Comparison of ENCODE assay signal across 9 cellular contexts in the genomic region with DNA sequence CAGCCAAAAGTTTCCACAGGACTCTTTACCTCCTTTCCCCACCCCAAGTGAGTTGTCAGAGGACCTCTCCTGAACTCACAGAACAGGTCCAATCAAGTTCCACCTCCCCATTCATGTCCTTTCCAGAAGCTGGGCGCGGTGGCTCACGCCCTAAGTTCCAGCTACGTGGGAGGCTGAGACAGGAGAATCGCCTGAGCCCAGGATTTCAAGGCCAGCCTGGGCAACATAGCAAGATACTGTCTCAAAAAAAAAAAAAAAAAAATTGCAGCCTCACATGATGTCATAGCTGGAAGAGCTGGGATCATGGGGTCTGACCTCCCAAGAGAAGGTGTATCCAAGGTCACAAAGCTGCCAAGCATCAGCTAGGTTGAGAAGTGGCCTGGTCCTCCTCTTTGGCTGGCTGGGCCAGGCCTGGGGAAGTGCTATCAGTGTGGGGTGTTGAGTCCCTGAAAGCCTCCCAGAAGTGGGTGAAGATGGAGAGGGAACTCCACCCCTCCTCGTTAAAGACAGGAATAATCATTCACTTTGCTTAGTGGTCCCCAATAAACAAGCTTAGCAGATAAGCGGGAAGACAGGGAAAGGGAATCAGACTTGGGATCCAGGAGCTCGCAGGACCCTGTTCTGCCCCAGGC. TPM values are rescaled to one million over a fixed set of nuclear protein-coding genes. Genes with fewer than 3 reads are reported as not detected.
DNase-seq lines count a peak whose midpoint lies in the region; ATAC-seq and TF ChIP-seq lines count a peak whose summit lies in the region.
"Had no signal": no experiment of that assay in that cellular context is flagged by ENCODE, and none has a peak within 500 bp of the region (broad histone marks: within the 10 kb centered on the region; RNA-seq: fewer than 3 reads in every experiment).

No MANE protein-coding gene starts in this region.

- peak in 1 of 2 donors; percentile 9 for TF ChIP-seq POLR2A in adrenal gland (IDR thresholded peaks at IDR 0.05)

- H3K9me3 Mint-ChIP-seq in HFFc6: no peaks in the 10 kb centered on the region
- H3K9me3 Mint-ChIP-seq in stimulated activated memory B cell treated with anti-CD40 and anti-IgM and Interleukin-4, amounts not matched to agents 10 μg/mL and 1 μg/mL and 100 μg/mL, for 72 hours: no peaks in the 10 kb centered on the region

- peaks cover 58% of the 10 kb centered on the region for H3K4me1 Mint-ChIP-seq in HFFc6 (ENCODE audit: low read depth)
- H3K4me1 Mint-ChIP-seq in stimulated activated memory B cell treated with anti-CD40 and anti-IgM and Interleukin-4, amounts not matched to agents 10 μg/mL and 1 μg/mL and 100 μg/mL, for 72 hours: peaks cover 22% of the 10 kb centered on the region

- intact Hi-C loops in adrenal gland (cut with DNase I): no loop called here

- peak overlapping the region; percentile 81 for H3K4me3 Mint-ChIP-seq in HFFc6
- no peak overlapping the region for H3K4me3 Mint-ChIP-seq in stimulated activated memory B cell treated with anti-CD40 and anti-IgM and Interleukin-4, amounts not matched to agents 10 μg/mL and 1 μg/mL and 100 μg/mL, for 72 hours

- peaks cover under 1% of the 10 kb centered on the region; the same call in 1 of the 2 replicates for H3K27me3 Mint-ChIP-seq in HFFc6 (ENCODE audit: insufficient read depth)
- no peaks in the 10 kb centered on the region for H3K27me3 Mint-ChIP-seq in stimulated activated memory B cell treated with anti-CD40 and anti-IgM and Interleukin-4, amounts not matched to agents 10 μg/mL and 1 μg/mL and 100 μg/mL, for 72 hours

- no peak for ATAC-seq in stimulated activated memory B cell treated with anti-CD40 and anti-IgM and Interleukin-4, amounts not matched to agents 10 μg/mL and 1 μg/mL and 100 μg/mL, for 72 hours
- no peak for ATAC-seq in GM21825 (IDR thresholded peaks at IDR 0.05; ENCODE audit: unreplicated experiment)

- no peak overlapping the region for H3K9ac ChIP-seq in liver (ENCODE audit: low read depth in 1 of 2, low read length in 2 of 2)

- TF ChIP-seq CTCF in HFFc6 (IDR thresholded peaks at IDR 0.05) (no peak), adrenal gland (IDR thresholded peaks at IDR 0.05) (no peak), liver (IDR thresholded peaks at IDR 0.05; ENCODE audit: low read depth, low read length, missing input control) (no peak)

- no peak for TF ChIP-seq RAD21 in liver (IDR thresholded peaks at IDR 0.05)

- no peaks in the 10 kb centered on the region for H3K9me3 ChIP-seq in adrenal gland (replicated peaks in 1 of 3)
- H3K9me3 ChIP-seq in liver (ENCODE audit: control insufficient read depth in 4 of 4, low read length in 3 of 4): no peaks in the 10 kb centered on the region

- no peaks in the 10 kb centered on the region for H3K27me3 ChIP-seq in adrenal gland
- no peaks in the 10 kb centered on the region for H3K27me3 ChIP-seq in liver (ENCODE audit: control insufficient read depth in 4 of 4, insufficient read depth in 4 of 4, low read length in 3 of 4)

- H3K27ac ChIP-seq in adrenal gland (peak overlapping the region; percentile 80 to 97 (median 94)), liver (ENCODE audit: low read depth in 1 of 2, low read length in 2 of 2) (peak overlapping the region; percentile 27 to 60)

- 51 to 59% (median 57%) methylated on average over 4 to 8 of the region's 8 CpGs for WGBS in adrenal gland, 4 donors
- 82% methylated on average over 8 of the region's 8 CpGs for WGBS in liver

- H3K4me1 ChIP-seq in adrenal gland (replicated peaks in 1 of 2) (peaks cover 17 to 46% of the 10 kb centered on the region in 2 donors), liver (ENCODE audit: control insufficient read depth in 4 of 4, insufficient read depth in 4 of 4, low read length in 3 of 4) (peaks cover 5 to 24% (median 14%) of the 10 kb centered on the region in 4 donors)

- H3K27ac Mint-ChIP-seq in HFFc6: peak overlapping the region; percentile 99
- H3K27ac Mint-ChIP-seq in stimulated activated memory B cell treated with anti-CD40 and anti-IgM and Interleukin-4, amounts not matched to agents 10 μg/mL and 1 μg/mL and 100 μg/mL, for 72 hours: peak overlapping the region; percentile 4

- peak overlapping the region in 1 of 4 donors; percentile 12 for H3K4me3 ChIP-seq in adrenal gland
- no peak overlapping the region for H3K4me3 ChIP-seq in liver (ENCODE audit: low read depth in 1 of 3, low read length in 3 of 3)

- no peak for DNase-seq in HFFc6
- peak in 5 of 7 donors; percentile 53 to 68 (median 60) for DNase-seq in adrenal gland
- DNase-seq in MV-4-11 (lab: John Stamatoyannopoulos, UW): no peak
- DNase-seq in activated gamma-delta T cell (lab: John Stamatoyannopoulos, UW): no peak
- DNase-seq: NK-92 treated with Interleukin-12 subunit alpha and Interleukin-12 subunit beta, amount 100 ng/mL, for 24 hours; nucleus accumbens had no signal

- no peaks in the 10 kb centered on the region for H3K36me3 ChIP-seq in adrenal gland (replicated peaks in 1 of 2)
- H3K36me3 ChIP-seq in liver (ENCODE audit: control insufficient read depth in 4 of 4, insufficient read depth in 3 of 4, low read depth in 1 of 4, low read length in 3 of 4): no peaks in the 10 kb centered on the region

- peaks cover 13% of the 10 kb centered on the region; the same call in 1 of the 2 replicates for H3K36me3 Mint-ChIP-seq in HFFc6 (ENCODE audit: low read depth)
- peaks cover 14% of the 10 kb centered on the region for H3K36me3 Mint-ChIP-seq in stimulated activated memory B cell treated with anti-CD40 and anti-IgM and Interleukin-4, amounts not matched to agents 10 μg/mL and 1 μg/mL and 100 μg/mL, for 72 hours

TF ChIP-seq in liver, 16 proteins besides CTCF, POLR2A, EP300 and RAD21:
- TF ChIP-seq JUND (IDR thresholded peaks at IDR 0.05) (no peak), FOXA2 (IDR thresholded peaks at IDR 0.05) (no peak), YY1 (IDR thresholded peaks at IDR 0.05) (no peak), HNF4G (IDR thresholded peaks at IDR 0.05) (no peak), HNF4A (conservative IDR thresholded peaks at IDR 0.05) (no peak), TAF1 (conservative IDR thresholded peaks at IDR 0.05) (no peak), RXRA (IDR thresholded peaks at IDR 0.05) (no peak), EGR1 (IDR thresholded peaks at IDR 0.05; ENCODE audit: low read depth in 2 of 2) (no peak), FOXA1 (IDR thresholded peaks at IDR 0.05) (no peak), NR2F2 (IDR thresholded peaks at IDR 0.05) (no peak), GABPA (IDR thresholded peaks at IDR 0.05 in 1 of 2, conservative IDR thresholded peaks at IDR 0.05 in 1 of 2) (no peak), SP1 (IDR thresholded peaks at IDR 0.05) (no peak)
- TF ChIP-seq, protein P1, sequence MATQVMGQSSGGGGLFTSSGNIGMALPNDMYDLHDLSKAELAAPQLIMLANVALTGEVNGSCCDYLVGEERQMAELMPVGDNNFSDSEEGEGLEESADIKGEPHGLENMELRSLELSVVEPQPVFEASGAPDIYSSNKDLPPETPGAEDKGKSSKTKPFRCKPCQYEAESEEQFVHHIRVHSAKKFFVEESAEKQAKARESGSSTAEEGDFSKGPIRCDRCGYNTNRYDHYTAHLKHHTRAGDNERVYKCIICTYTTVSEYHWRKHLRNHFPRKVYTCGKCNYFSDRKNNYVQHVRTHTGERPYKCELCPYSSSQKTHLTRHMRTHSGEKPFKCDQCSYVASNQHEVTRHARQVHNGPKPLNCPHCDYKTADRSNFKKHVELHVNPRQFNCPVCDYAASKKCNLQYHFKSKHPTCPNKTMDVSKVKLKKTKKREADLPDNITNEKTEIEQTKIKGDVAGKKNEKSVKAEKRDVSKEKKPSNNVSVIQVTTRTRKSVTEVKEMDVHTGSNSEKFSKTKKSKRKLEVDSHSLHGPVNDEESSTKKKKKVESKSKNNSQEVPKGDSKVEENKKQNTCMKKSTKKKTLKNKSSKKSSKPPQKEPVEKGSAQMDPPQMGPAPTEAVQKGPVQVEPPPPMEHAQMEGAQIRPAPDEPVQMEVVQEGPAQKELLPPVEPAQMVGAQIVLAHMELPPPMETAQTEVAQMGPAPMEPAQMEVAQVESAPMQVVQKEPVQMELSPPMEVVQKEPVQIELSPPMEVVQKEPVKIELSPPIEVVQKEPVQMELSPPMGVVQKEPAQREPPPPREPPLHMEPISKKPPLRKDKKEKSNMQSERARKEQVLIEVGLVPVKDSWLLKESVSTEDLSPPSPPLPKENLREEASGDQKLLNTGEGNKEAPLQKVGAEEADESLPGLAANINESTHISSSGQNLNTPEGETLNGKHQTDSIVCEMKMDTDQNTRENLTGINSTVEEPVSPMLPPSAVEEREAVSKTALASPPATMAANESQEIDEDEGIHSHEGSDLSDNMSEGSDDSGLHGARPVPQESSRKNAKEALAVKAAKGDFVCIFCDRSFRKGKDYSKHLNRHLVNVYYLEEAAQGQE (IDR thresholded peaks at IDR 0.05): no peak
- TF ChIP-seq, protein P2, sequence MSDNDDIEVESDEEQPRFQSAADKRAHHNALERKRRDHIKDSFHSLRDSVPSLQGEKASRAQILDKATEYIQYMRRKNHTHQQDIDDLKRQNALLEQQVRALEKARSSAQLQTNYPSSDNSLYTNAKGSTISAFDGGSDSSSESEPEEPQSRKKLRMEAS (IDR thresholded peaks at IDR 0.05): no peak
- TF ChIP-seq, protein P3, sequence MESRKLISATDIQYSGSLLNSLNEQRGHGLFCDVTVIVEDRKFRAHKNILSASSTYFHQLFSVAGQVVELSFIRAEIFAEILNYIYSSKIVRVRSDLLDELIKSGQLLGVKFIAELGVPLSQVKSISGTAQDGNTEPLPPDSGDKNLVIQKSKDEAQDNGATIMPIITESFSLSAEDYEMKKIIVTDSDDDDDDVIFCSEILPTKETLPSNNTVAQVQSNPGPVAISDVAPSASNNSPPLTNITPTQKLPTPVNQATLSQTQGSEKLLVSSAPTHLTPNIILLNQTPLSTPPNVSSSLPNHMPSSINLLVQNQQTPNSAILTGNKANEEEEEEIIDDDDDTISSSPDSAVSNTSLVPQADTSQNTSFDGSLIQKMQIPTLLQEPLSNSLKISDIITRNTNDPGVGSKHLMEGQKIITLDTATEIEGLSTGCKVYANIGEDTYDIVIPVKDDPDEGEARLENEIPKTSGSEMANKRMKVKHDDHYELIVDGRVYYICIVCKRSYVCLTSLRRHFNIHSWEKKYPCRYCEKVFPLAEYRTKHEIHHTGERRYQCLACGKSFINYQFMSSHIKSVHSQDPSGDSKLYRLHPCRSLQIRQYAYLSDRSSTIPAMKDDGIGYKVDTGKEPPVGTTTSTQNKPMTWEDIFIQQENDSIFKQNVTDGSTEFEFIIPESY (IDR thresholded peaks at IDR 0.05): no peak
- TF ChIP-seq, protein P4, sequence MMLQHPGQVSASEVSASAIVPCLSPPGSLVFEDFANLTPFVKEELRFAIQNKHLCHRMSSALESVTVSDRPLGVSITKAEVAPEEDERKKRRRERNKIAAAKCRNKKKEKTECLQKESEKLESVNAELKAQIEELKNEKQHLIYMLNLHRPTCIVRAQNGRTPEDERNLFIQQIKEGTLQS (IDR thresholded peaks at IDR 0.05): no peak

RNA-seq across cellular contexts. Expression of a gene that starts 5.5 kb away (rescaled TPM):
- total RNA-seq in HFFc6 (2021; fragmentation: NEBNext Ultra II Directional; extraction: Animal tissue kit (Norgen Biotek cat#: 25700)): 10 to 100 TPM; 19.4 to 25.4 (median 21.9) TPM
- total RNA-seq in adrenal gland (10 to 100 TPM in 7 of 8 donors, 1 to 10 TPM in 1; 9.4 to 43.9 (median 20.9) TPM), liver (1 to 10 TPM; 2.8 to 5.0 TPM)
- polyA plus RNA-seq in adrenal gland (10 to 100 TPM in 1 of 3 donors, 1 to 10 TPM in 2; 4.9 to 30.6 (median 7.7) TPM), liver (1 to 10 TPM; 1.7 to 2.5 TPM)

Comparison
In these comparisons a context has a peak if more than half of its experiments do, and no peak if none do; other contexts are left out.
1. DNase-seq: peak in adrenal gland (5 of 7); none in HFFc6 (single experiment), MV-4-11 (single experiment) and activated gamma-delta T cell (single experiment).